7 cellular contexts compared by ENCODE assay signal in genomic region chr22:39522091-39522490, GRCh38. TPM values are rescaled to one million over a fixed set of nuclear protein-coding genes. Genes with fewer than 3 reads are reported as not detected.
DNase-seq lines count a peak whose midpoint lies in the region; ATAC-seq, FAIRE-seq and TF ChIP-seq lines count a peak whose summit lies in the region.
"Not testable (repeated sequence)": the region's sequence is repeated elsewhere in the genome, so short reads cannot be mapped to it uniquely, and the experiment has no call there.

No MANE protein-coding gene starts in this region.

- not testable (repeated sequence) for H3K27me3 Mint-ChIP-seq in activated T-cell treated with anti-CD3 and anti-CD28 coated beads, Interleukin-2, amount 50 U/mL, for 72 hours (ENCODE audit: low read depth)

- H3K4me1 ChIP-seq in PC-3 (ENCODE audit: insufficient read depth, low read length) (peaks cover 19% of the 10 kb centered on the region), colonic mucosa (peaks cover 14% of the 10 kb centered on the region), heart left ventricle (peaks cover 0 to 74% (median 58%) of the 10 kb centered on the region in 12 donors), muscle layer of duodenum (ENCODE audit: control insufficient read depth in 1 of 2, insufficient read depth in 2 of 2, low read length in 2 of 2) (peaks cover 10 to 50% of the 10 kb centered on the region in 2 donors), skeletal muscle tissue (ENCODE audit: control insufficient read depth in 3 of 3, insufficient read depth in 3 of 3, low read length in 3 of 3) (peaks cover 51 to 68% (median 53%) of the 10 kb centered on the region in 3 donors)

- H3K36me3 ChIP-seq in PC-3 (ENCODE audit: low read depth, low read length): peaks cover 19% of the 10 kb centered on the region
- H3K36me3 ChIP-seq in colonic mucosa: not testable (repeated sequence)
- peaks cover 9 to 54% (median 44%) of the 10 kb centered on the region in 9 donors for H3K36me3 ChIP-seq in heart left ventricle
- peaks cover 26 to 31% of the 10 kb centered on the region in 2 donors for H3K36me3 ChIP-seq in muscle layer of duodenum (ENCODE audit: control insufficient read depth in 1 of 2, insufficient read depth in 2 of 2, low read length in 2 of 2)
- H3K36me3 ChIP-seq in skeletal muscle tissue (ENCODE audit: control insufficient read depth in 3 of 3, insufficient read depth in 3 of 3, low read length in 3 of 3): peaks cover 27 to 41% (median 36%) of the 10 kb centered on the region in 3 donors

- POLR2A ChIA-PET in PC-3 (lab: Charles Lee; ENCODE audit: unreplicated experiment): not testable (repeated sequence)

- TF ChIP-seq CTCF in PC-3 (conservative IDR thresholded peaks at IDR 0.05; ENCODE audit: low read depth, low read length); colonic mucosa (IDR thresholded peaks at IDR 0.05); heart left ventricle (IDR thresholded peaks at IDR 0.05): not testable (repeated sequence)

- not testable (repeated sequence) for ATAC-seq in PC-3; activated T-cell treated with anti-CD3 and anti-CD28 coated beads, Interleukin-2, amount 50 U/mL, for 72 hours (replicated peaks in 1 of 2); heart left ventricle

- peak overlapping the region; percentile 99 for H3K4me3 ChIP-seq in PC-3 (ENCODE audit: low read length)
- H3K4me3 ChIP-seq in colonic mucosa: peak overlapping the region; percentile 83
- peak overlapping the region; percentile 71 to 100 (median 96) for H3K4me3 ChIP-seq in heart left ventricle
- H3K4me3 ChIP-seq in muscle layer of duodenum (ENCODE audit: low read depth in 1 of 2, low read length in 2 of 2): peak overlapping the region; percentile 85 to 95
- peak overlapping the region; percentile 94 to 98 (median 94) for H3K4me3 ChIP-seq in skeletal muscle tissue (ENCODE audit: low read length in 3 of 3)

- not testable (repeated sequence) for H3K9me2 ChIP-seq in PC-3 (replicated peaks; ENCODE audit: low read length)

- BruUV-seq in PC-3 (replicated peaks; lab: Mats Ljungman, UMichigan): not testable (repeated sequence)

- H3K36me3 Mint-ChIP-seq in activated T-cell treated with anti-CD3 and anti-CD28 coated beads, Interleukin-2, amount 50 U/mL, for 72 hours (ENCODE audit: insufficient read depth in 2 of 2): peaks cover 30 to 46% of the 10 kb centered on the region in 2 donors

- not testable (repeated sequence) for H3K27me3 ChIP-seq in PC-3 (ENCODE audit: low read length); colonic mucosa; heart left ventricle; muscle layer of duodenum (ENCODE audit: low read depth, low read length); skeletal muscle tissue (ENCODE audit: control insufficient read depth in 3 of 3, insufficient read depth in 3 of 3, low read length in 3 of 3)

- peak overlapping the region; percentile 99 for H3K27ac Mint-ChIP-seq in activated T-cell treated with anti-CD3 and anti-CD28 coated beads, Interleukin-2, amount 50 U/mL, for 72 hours

- peak; percentile 33 for FAIRE-seq in GM12891 (lab: Jason Lieb, UNC)

- H3K4me2 ChIP-seq in PC-3 (ENCODE audit: low read length): peak overlapping the region; percentile 93

- not testable (repeated sequence) for H2AFZ ChIP-seq in PC-3 (ENCODE audit: low read length)

- H4K20me1 ChIP-seq in PC-3 (ENCODE audit: low read length): peaks cover 40% of the 10 kb centered on the region

- CTCF ChIA-PET in PC-3 (lab: Charles Lee): not testable (repeated sequence)

- 8 to 14% (median 9%) methylated on average over 4 to 5 of the region's 5 CpGs for WGBS in heart left ventricle, 4 donors

- not testable (repeated sequence) for DNase-seq in GM12891 (ENCODE audit: insufficient read length, low spot score); PC-3; activated T-cell treated with anti-CD3 and anti-CD28 coated beads, Interleukin-2, amount 50 U/mL, for 72 hours; colonic mucosa; heart left ventricle

- not testable (repeated sequence) for H3K9me3 Mint-ChIP-seq in activated T-cell treated with anti-CD3 and anti-CD28 coated beads, Interleukin-2, amount 50 U/mL, for 72 hours

- H3K4me1 Mint-ChIP-seq in activated T-cell treated with anti-CD3 and anti-CD28 coated beads, Interleukin-2, amount 50 U/mL, for 72 hours (ENCODE audit: low read depth): peaks cover 65% of the 10 kb centered on the region

- H3K27ac ChIP-seq in PC-3 (ENCODE audit: low read length): not testable (repeated sequence)
- peak overlapping the region; percentile 96 for H3K27ac ChIP-seq in colonic mucosa
- peak overlapping the region in 11 of 12 donors; percentile 12 to 100 (median 99) for H3K27ac ChIP-seq in heart left ventricle
- H3K27ac ChIP-seq in muscle layer of duodenum (ENCODE audit: low read length): peak overlapping the region; percentile 88
- peak overlapping the region; percentile 99 for H3K27ac ChIP-seq in skeletal muscle tissue (ENCODE audit: low read depth, low read length)

- peak overlapping the region; percentile 90 to 91 for H3K4me3 Mint-ChIP-seq in activated T-cell treated with anti-CD3 and anti-CD28 coated beads, Interleukin-2, amount 50 U/mL, for 72 hours

- peaks cover 44% of the 10 kb centered on the region for H3K79me2 ChIP-seq in PC-3 (ENCODE audit: low read length)

- not testable (repeated sequence) for H3K9me3 ChIP-seq in PC-3 (ENCODE audit: low read length); colonic mucosa; heart left ventricle; muscle layer of duodenum (ENCODE audit: control insufficient read depth in 1 of 2, low read length in 2 of 2); skeletal muscle tissue (ENCODE audit: control insufficient read depth in 3 of 3, low read length in 3 of 3)

- not testable (repeated sequence) for TF ChIP-seq POLR2A in GM12891 (IDR thresholded peaks at IDR 0.05; ENCODE audit: low read depth, low read length); heart left ventricle (IDR thresholded peaks at IDR 0.05)

- H3K9ac ChIP-seq in PC-3 (ENCODE audit: low read length): peak overlapping the region; percentile 100
- H3K9ac ChIP-seq in colonic mucosa (ENCODE audit: low read depth in 2 of 2, low read length in 2 of 2): peak overlapping the region; percentile 96 to 97
- peak overlapping the region; percentile 99 to 100 (median 99) for H3K9ac ChIP-seq in skeletal muscle tissue (ENCODE audit: low read depth in 1 of 3, low read length in 3 of 3)

- peaks cover 18% of the 10 kb centered on the region for H3F3A ChIP-seq in PC-3 (ENCODE audit: low read length, unreplicated experiment)

- intact Hi-C loops in PC-3 (cut with micrococcal nuclease): not testable (repeated sequence)
- intact Hi-C loops in colonic mucosa (cut with DNase I): loop anchor here (10.0 kb wide), 2 partner anchors 207 to 347 kb away; partner anchors contain the start of gene RPL3
- intact Hi-C loops in heart left ventricle (cut with DNase I): loop anchor here in 9 of 10 donors (5.0 to 10.0 kb wide), 12 partner anchors 60 to 815 kb away; partner anchors contain the start of genes RPL3 (in 4 of the 9), SYNGR1 (in 4 of the 9), CBX7 (in 1 of the 9) and GTPBP1 (in 1 of the 9)

RNA-seq across cellular contexts. Expression of gene ATF4, which starts 1.7 kb away (rescaled TPM):
- 491 TPM for polyA plus RNA-seq in GM12891 (2012; ENCODE audit: low read depth, missing spikeins)
- total RNA-seq in PC-3 (2014; rRNA removed) (230 and 240 TPM in 2 replicates), colonic mucosa (100 to 1,000 TPM; 279 to 302 TPM), heart left ventricle (100 to 1,000 TPM; 117 to 322 (median 168) TPM), skeletal muscle tissue (136 TPM)
- 100 to 1,000 TPM; 779 to 836 TPM for total RNA-seq in activated T-cell treated with anti-CD3 and anti-CD28 coated beads, Interleukin-2, amount 50 U/mL, for 72 hours
- polyA plus RNA-seq in heart left ventricle: 100 to 1,000 TPM; 378 to 458 TPM

RNA-seq across cellular contexts. Expression of gene RPS19BP1, which starts 10.5 kb away (rescaled TPM):
- polyA plus RNA-seq in GM12891 (2012; ENCODE audit: low read depth, missing spikeins): 62.8 TPM
- total RNA-seq in PC-3 (2014; rRNA removed) (253 and 320 TPM in 2 replicates), colonic mucosa (100 to 1,000 TPM in 1 of 2 donors, 10 to 100 TPM in 1; 61.4 to 111 TPM), heart left ventricle (100 to 1,000 TPM in 2 of 9 donors, 10 to 100 TPM in 7; 33.2 to 108 (median 44.5) TPM), skeletal muscle tissue (27.7 TPM)
- total RNA-seq in activated T-cell treated with anti-CD3 and anti-CD28 coated beads, Interleukin-2, amount 50 U/mL, for 72 hours: 10 to 100 TPM; 78.3 to 82.0 TPM
- polyA plus RNA-seq in heart left ventricle: 100 to 1,000 TPM; 154 to 220 TPM

RNA-seq across cellular contexts. Expression of gene MIEF1, which starts 20.0 kb away (rescaled TPM):
- 19.6 TPM for polyA plus RNA-seq in GM12891 (2012; ENCODE audit: low read depth, missing spikeins)
- 22.1 and 23.2 TPM in 2 replicates for total RNA-seq in PC-3 (2014; rRNA removed)
- total RNA-seq in activated T-cell treated with anti-CD3 and anti-CD28 coated beads, Interleukin-2, amount 50 U/mL, for 72 hours: 10 to 100 TPM; 49.5 to 58.3 TPM
- total RNA-seq in colonic mucosa: 10 to 100 TPM; 28.6 to 36.6 TPM
- 10 to 100 TPM; 15.4 to 25.2 (median 18.7) TPM for total RNA-seq in heart left ventricle
- polyA plus RNA-seq in heart left ventricle: 10 to 100 TPM in 1 of 2 donors, 1 to 10 TPM in 1; 6.5 to 22.3 TPM
- total RNA-seq in skeletal muscle tissue: 10.4 TPM

RNA-seq across cellular contexts. Expression of gene CACNA1I, which starts 48.5 kb away (rescaled TPM):
- not detected for polyA plus RNA-seq in GM12891 (2012; ENCODE audit: low read depth, missing spikeins)
- total RNA-seq in PC-3 (2014; rRNA removed) (0.06 TPM in 1 of 2 replicates, not detected in the other), colonic mucosa (1 to 10 TPM in 1 of 2 donors, under 1 TPM in 1; 0.69 to 1.0 TPM), heart left ventricle (under 1 TPM in 3 of 9 donors, not detected in 6; 0.02 to 0.07 (median 0.04) TPM), skeletal muscle tissue (not detected)
- under 1 TPM; 0.34 to 0.58 TPM for total RNA-seq in activated T-cell treated with anti-CD3 and anti-CD28 coated beads, Interleukin-2, amount 50 U/mL, for 72 hours
- under 1 TPM; 0.01 to 0.04 TPM for polyA plus RNA-seq in heart left ventricle
